In the genomic region with DNA sequence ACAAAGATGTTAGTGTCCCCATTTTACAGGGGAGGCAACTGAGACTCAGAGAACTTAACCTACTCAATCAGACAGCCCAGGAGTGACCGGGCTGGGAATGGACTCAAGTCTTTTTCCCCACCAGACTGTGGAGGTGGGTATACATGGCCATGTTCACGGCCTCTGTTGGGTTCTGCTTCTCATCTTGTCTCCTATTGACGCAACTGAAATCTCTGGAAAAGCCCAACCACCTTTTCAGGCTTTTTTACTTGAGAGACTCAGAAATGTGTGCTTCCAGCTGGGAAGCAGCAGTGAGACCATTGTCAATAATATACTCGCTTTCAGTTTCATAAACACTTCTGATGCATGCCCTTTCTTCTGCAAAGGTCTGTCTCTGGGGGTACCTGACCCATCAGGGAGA, we compare ENCODE assay signal across 10 cellular contexts.
A peak's percentile ranks its signal among the peaks of the same experiment; 100 is the strongest.
DNase-seq lines count a peak whose midpoint lies in the region; ATAC-seq and TF ChIP-seq lines count a peak whose summit lies in the region.
"Had no signal": no experiment of that assay in that cellular context is flagged by ENCODE, and none has a peak within 500 bp of the region (broad histone marks: within the 10 kb centered on the region; RNA-seq: fewer than 3 reads in every experiment).

No MANE protein-coding gene starts in this region.

- H4K20me1 ChIP-seq in neural progenitor cell (ENCODE audit: low read depth): peaks cover 13% of the 10 kb centered on the region

- H3F3A ChIP-seq in neural progenitor cell (ENCODE audit: low read depth): peaks cover 16% of the 10 kb centered on the region

- peaks cover 8% of the 10 kb centered on the region for H3K36me3 Mint-ChIP-seq in neural progenitor cell

- H3K79me2 ChIP-seq in neural progenitor cell (ENCODE audit: low read depth): no peaks in the 10 kb centered on the region

- H3K4me3 Mint-ChIP-seq in neural progenitor cell: no peak overlapping the region

- no peaks in the 10 kb centered on the region for H3K9me3 Mint-ChIP-seq in neural progenitor cell

- H2AFZ ChIP-seq in neural progenitor cell (replicated peaks): no peak overlapping the region

- H3K27ac Mint-ChIP-seq in neural progenitor cell: peak overlapping the region; percentile 74

- no peak overlapping the region for H3K27ac ChIP-seq in neural progenitor cell

- no peak overlapping the region for H3K4me2 ChIP-seq in neural progenitor cell

- H3K27me3 ChIP-seq in neural progenitor cell: no peaks in the 10 kb centered on the region
- H3K27me3 ChIP-seq: BE2C had no signal

- peaks cover 63% of the 10 kb centered on the region for H3K4me1 Mint-ChIP-seq in neural progenitor cell

- H3K4me3 ChIP-seq in AG09309 (ENCODE audit: control insufficient read depth, low read depth, low read length) (no peak overlapping the region), fibroblast of mammary gland (ENCODE audit: control insufficient read depth, low read depth, low read length) (no peak overlapping the region), neural progenitor cell (no peak overlapping the region)

- peaks cover 30% of the 10 kb centered on the region for H3K4me1 ChIP-seq in neural progenitor cell

- DNase-seq in AG09309 (ENCODE audit: low read depth) (peak; percentile 10), NCI-H2227 treated with DMSO at 0.1 percent for 48 hours (lab: John Stamatoyannopoulos, UW) (peak; percentile 51), fibroblast of mammary gland (ENCODE audit: low read depth) (peak; percentile 49), neural progenitor cell (ENCODE audit: low spot score) (no peak), NCI-H526 (lab: John Stamatoyannopoulos, UW) (no peak), NCI-H510A (lab: John Stamatoyannopoulos, UW) (no peak), NCI-H187 treated with DMSO at 0.1 percent for 48 hours (lab: John Stamatoyannopoulos, UW) (no peak)
- DNase-seq: NCI-H2171 treated with DMSO at 0.1 percent for 48 hours had no signal

- no peak overlapping the region for H3K9ac ChIP-seq in neural progenitor cell

- ATAC-seq in HG03159 (IDR thresholded peaks at IDR 0.05; ENCODE audit: unreplicated experiment): no peak

- H3K36me3 ChIP-seq in neural progenitor cell: no peaks in the 10 kb centered on the region
- H3K36me3 ChIP-seq: BE2C had no signal

- no peaks in the 10 kb centered on the region for H3K9me3 ChIP-seq in neural progenitor cell (ENCODE audit: low read depth)
- H3K9me3 ChIP-seq: BE2C had no signal

- no peak for TF ChIP-seq CTCF in AG09309 (IDR thresholded peaks at IDR 0.05; ENCODE audit: control insufficient read depth, insufficient read depth, low read depth, low read length, missing control alignments)
- TF ChIP-seq CTCF in fibroblast of mammary gland (conservative IDR thresholded peaks at IDR 0.05; ENCODE audit: control insufficient read depth, insufficient read depth, low read depth, low read length): no peak
- TF ChIP-seq CTCF in neural progenitor cell (IDR thresholded peaks at IDR 0.05): no peak

- H3K27me3 Mint-ChIP-seq in neural progenitor cell (ENCODE audit: insufficient read depth, low read depth): no peaks in the 10 kb centered on the region

Comparison
In these comparisons a context has a peak if more than half of its experiments do, and no peak if none do; other contexts are left out.
1. DNase-seq: peak in AG09309 (single experiment), NCI-H2227 treated with DMSO at 0.1 percent for 48 hours (single experiment) and fibroblast of mammary gland (single experiment); none in neural progenitor cell (single experiment), NCI-H526 (0 of 2), NCI-H510A (single experiment) and NCI-H187 treated with DMSO at 0.1 percent for 48 hours (single experiment).